ENCODE assay signal across 10 cellular contexts in the genomic region with DNA sequence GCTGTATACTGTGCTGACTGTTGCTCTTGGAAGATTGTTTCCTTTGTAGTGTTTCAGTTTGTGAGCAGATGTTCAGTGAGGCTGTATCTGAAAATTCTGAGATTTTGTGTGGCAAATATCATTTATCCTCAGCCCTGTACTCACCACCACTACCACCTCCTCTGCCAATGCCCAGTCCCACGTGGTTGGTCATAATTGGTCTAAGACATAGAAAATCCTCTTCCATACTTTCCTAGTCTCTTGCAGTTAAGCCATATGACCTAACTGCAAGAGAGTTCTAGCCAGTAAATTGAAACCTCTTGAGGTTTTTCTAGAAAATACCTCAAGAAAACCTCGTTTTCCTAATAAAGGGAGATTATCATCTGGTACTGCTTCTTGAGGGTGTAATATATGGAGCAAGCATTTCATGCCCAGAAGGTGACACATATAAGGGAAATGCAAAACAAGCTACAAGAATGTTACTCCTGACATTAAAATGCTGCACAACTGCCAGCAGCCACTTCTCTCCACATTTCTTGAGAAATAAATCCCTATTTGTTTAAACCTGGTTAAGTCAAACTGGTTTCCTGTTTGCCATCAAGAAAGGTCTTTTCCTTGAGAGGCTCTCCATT. TPM values are rescaled to one million over a fixed set of nuclear protein-coding genes. Genes with fewer than 3 reads are reported as not detected.
DNase-seq lines count a peak whose midpoint lies in the region; ATAC-seq and TF ChIP-seq lines count a peak whose summit lies in the region.
"Had no signal": no experiment of that assay in that cellular context is flagged by ENCODE, and none has a peak within 500 bp of the region (broad histone marks: within the 10 kb centered on the region; RNA-seq: fewer than 3 reads in every experiment).

No MANE protein-coding gene starts in this region.

- H3K27ac Mint-ChIP-seq in activated naive CD8-positive, alpha-beta T cell treated with anti-CD3 and anti-CD28 coated beads for 36 hours, result peak overlapping the region; percentile 81

- H3K27me3 ChIP-seq in HL-60 (ENCODE audit: insufficient read depth, poor library complexity, severe bottlenecking), result no peaks in the 10 kb centered on the region
- H3K27me3 ChIP-seq in left lung, result no peaks in the 10 kb centered on the region

- H3K27me3 Mint-ChIP-seq in activated naive CD8-positive, alpha-beta T cell treated with anti-CD3 and anti-CD28 coated beads for 36 hours, result no peaks in the 10 kb centered on the region

- intact Hi-C loops in left lung (cut with DNase I), result no loop called here

- peaks cover 45% of the 10 kb centered on the region for H3K36me3 Mint-ChIP-seq in activated naive CD8-positive, alpha-beta T cell treated with anti-CD3 and anti-CD28 coated beads for 36 hours

- TF ChIP-seq CTCF in HL-60 (IDR thresholded peaks at IDR 0.05; ENCODE audit: insufficient read depth, low read length) (no peak), left lung (IDR thresholded peaks at IDR 0.05) (no peak)

- H3K4me1 ChIP-seq in left lung, result peaks cover 12 to 17% of the 10 kb centered on the region in 2 donors

- H3K9me3 ChIP-seq in left lung, result no peaks in the 10 kb centered on the region

- DNase-seq in AG08396 (ENCODE audit: low spot score) (peak; percentile 38), HL-60 (ENCODE audit: low read depth in 1 of 2, low spot score in 1 of 2) (no peak), left lung (no peak), NCI-H2227 (lab: John Stamatoyannopoulos, UW; ENCODE audit: unreplicated experiment) (no peak)
- no peak for DNase-seq in activated naive CD8-positive, alpha-beta T cell treated with anti-CD3 and anti-CD28 coated beads for 36 hours
- no peak for DNase-seq in central memory CD4-positive, alpha-beta T cell
- DNase-seq: hypothalamus; stimulated activated CD4-positive, alpha-beta T cell treated with anti-CD3 and anti-CD28 coated beads, Interleukin-12 subunit alpha, Interleukin-12 subunit beta, amount 100 ng/mL, for 4 hours had no signal

- peaks cover 0 to 37% of the 10 kb centered on the region in 2 donors for H3K36me3 ChIP-seq in left lung

- H3K4me3 Mint-ChIP-seq in activated naive CD8-positive, alpha-beta T cell treated with anti-CD3 and anti-CD28 coated beads for 36 hours, result no peak overlapping the region

- peaks cover 38% of the 10 kb centered on the region for H3K4me1 Mint-ChIP-seq in activated naive CD8-positive, alpha-beta T cell treated with anti-CD3 and anti-CD28 coated beads for 36 hours

- H3K27ac ChIP-seq in HL-60 (replicated peaks) (peak overlapping the region; percentile 19; the same call in 1 of the 2 replicates), left lung (peak overlapping the region; percentile 3 to 51)

- ATAC-seq in left lung (peak; percentile 78), GM18870 (IDR thresholded peaks at IDR 0.05; ENCODE audit: unreplicated experiment) (no peak), GM21381 (IDR thresholded peaks at IDR 0.05; ENCODE audit: unreplicated experiment) (no peak)

- H3K9me3 Mint-ChIP-seq in activated naive CD8-positive, alpha-beta T cell treated with anti-CD3 and anti-CD28 coated beads for 36 hours, result no peaks in the 10 kb centered on the region

- H3K4me3 ChIP-seq in HL-60 (replicated peaks; ENCODE audit: insufficient read depth, low read length) (no peak overlapping the region), left lung (no peak overlapping the region)

RNA-seq across cellular contexts. Expression of a gene that starts 32.8 kb away (rescaled TPM):
- 100 to 1,000 TPM; 198 to 210 TPM for total RNA-seq in activated naive CD8-positive, alpha-beta T cell treated with anti-CD3 and anti-CD28 coated beads for 36 hours
- 10 to 100 TPM; 35.1 to 65.9 TPM for total RNA-seq in left lung

RNA-seq across cellular contexts. Expression of a gene that starts 32.9 kb away (rescaled TPM):
- 10 to 100 TPM; 28.6 to 29.1 TPM for total RNA-seq in activated naive CD8-positive, alpha-beta T cell treated with anti-CD3 and anti-CD28 coated beads for 36 hours
- total RNA-seq in left lung, result 10 to 100 TPM; 16.0 to 22.7 TPM

RNA-seq across cellular contexts. Expression of a gene that starts 49.5 kb away (rescaled TPM):
- 10 to 100 TPM; 54.5 to 59.0 TPM for total RNA-seq in activated naive CD8-positive, alpha-beta T cell treated with anti-CD3 and anti-CD28 coated beads for 36 hours
- total RNA-seq in left lung, result 10 to 100 TPM; 33.9 to 42.7 TPM
